ENCODE assay signal across 8 cellular contexts in the genomic region with DNA sequence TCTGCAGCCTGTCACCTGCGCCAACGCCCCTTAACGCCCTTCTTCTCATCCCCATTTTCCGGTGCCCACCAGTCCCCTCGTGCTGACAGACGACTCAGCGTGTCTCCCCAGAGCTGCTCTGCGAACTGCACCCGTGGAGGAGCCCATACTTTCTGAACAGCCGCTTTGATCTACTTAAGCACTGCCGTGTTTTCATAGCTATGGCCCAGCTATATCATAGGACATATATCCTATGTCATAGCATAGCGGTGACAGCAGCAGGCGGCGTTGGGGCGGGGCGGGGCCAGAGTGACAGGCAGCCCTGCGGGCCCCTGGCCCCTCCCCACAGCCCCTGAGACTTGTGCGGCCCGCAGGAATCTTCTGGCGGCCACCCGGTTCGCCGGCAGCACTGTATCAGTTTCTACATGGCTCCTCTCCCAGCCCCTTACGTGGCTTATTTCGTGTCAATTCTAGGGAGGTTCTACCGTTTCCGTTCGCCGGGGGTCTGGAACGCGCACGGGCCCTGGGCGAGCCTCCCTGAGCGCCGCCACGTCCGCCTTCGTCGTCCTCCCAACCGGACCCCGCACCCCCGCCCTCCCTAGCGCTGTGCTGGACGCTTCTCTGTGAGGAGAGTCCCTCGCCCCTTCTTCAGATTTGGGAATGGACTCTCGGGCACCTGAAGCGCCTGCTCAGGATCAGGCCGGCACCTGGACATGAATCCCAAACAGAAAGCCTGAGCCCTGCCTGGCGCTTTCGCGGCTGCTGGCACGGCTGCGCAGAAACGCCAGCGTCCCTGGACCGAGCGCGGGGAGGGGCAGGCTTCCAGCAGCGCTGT. TPM values are rescaled to one million over a fixed set of nuclear protein-coding genes. Genes with fewer than 3 reads are reported as not detected.
DNase-seq lines count a peak whose midpoint lies in the region; ATAC-seq, FAIRE-seq and TF ChIP-seq lines count a peak whose summit lies in the region.

No MANE protein-coding gene starts in this region.

- no peaks in the 10 kb centered on the region for H3K36me3 ChIP-seq in ACC112 (ENCODE audit: insufficient read depth, low read length)
- no peaks in the 10 kb centered on the region for H3K36me3 ChIP-seq in kidney (ENCODE audit: control insufficient read depth in 1 of 2, insufficient read depth in 2 of 2, low read length in 2 of 2)

- peaks cover 21% of the 10 kb centered on the region for H3K27me3 Mint-ChIP-seq in WTC11 (ENCODE audit: low read depth)

- DNase-seq in NCI-H2171 (lab: John Stamatoyannopoulos, UW) (peak; percentile 61), WTC11 (ENCODE audit: low spot score) (peak; percentile 74), cerebellar cortex (ENCODE audit: low spot score) (peak; percentile 81), kidney (peak; percentile 92)
- DNase-seq in stimulated activated CD4-positive, alpha-beta T cell treated with anti-CD3 and anti-CD28 coated beads, Interleukin-12 subunit alpha, Interleukin-12 subunit beta, amount 100 ng/mL, for 48 hours (ENCODE audit: low read depth in 2 of 3, low spot score in 1 of 3) = peak; percentile 60 to 77 (median 64)

- intact Hi-C loops in kidney (cut with DNase I) = no loop called here

- peak overlapping the region; percentile 34 to 73 for H3K9ac ChIP-seq in kidney (ENCODE audit: low read length in 2 of 2)

- H2AFZ ChIP-seq in ACC112 (ENCODE audit: low read length, unreplicated experiment) = peak overlapping the region; percentile 65

- H3K27me3 ChIP-seq in ACC112 (ENCODE audit: insufficient read depth, low read length) = no peaks in the 10 kb centered on the region

- TF ChIP-seq CTCF in WTC11 (IDR thresholded peaks at IDR 0.05) (no peak), kidney (IDR thresholded peaks at IDR 0.05; ENCODE audit: borderline replicate concordance, extremely low read depth, insufficient read depth) (no peak)

- no peak for FAIRE-seq in kidney (lab: Jason Lieb, UNC)

- no peak overlapping the region for H3K27ac Mint-ChIP-seq in WTC11

- POLR2A ChIA-PET in WTC11 (lab: Charles Lee) = interaction anchor here (1.0 kb wide), 1 partner anchor 49 kb away, joined by 3 read pairs; a partner anchor contains a TSS

- peak overlapping the region; percentile 79 for H3K4me3 ChIP-seq in ACC112 (ENCODE audit: low read depth, low read length)
- H3K4me3 ChIP-seq in kidney (ENCODE audit: low read length in 2 of 2) = peak overlapping the region; percentile 78 to 87

- no peaks in the 10 kb centered on the region for H3K79me2 ChIP-seq in ACC112 (ENCODE audit: control insufficient read depth, insufficient read depth, low read length, unreplicated experiment)

- H3K27ac ChIP-seq in ACC112 (ENCODE audit: low read depth, low read length) (peak overlapping the region; percentile 60), kidney (ENCODE audit: low read depth in 2 of 2, low read length in 2 of 2) (peak overlapping the region; percentile 61 to 87)

- H3K4me3 Mint-ChIP-seq in WTC11 = peak overlapping the region; percentile 79

- no peaks in the 10 kb centered on the region for H3K9me3 ChIP-seq in kidney (ENCODE audit: control insufficient read depth in 1 of 2, low read length in 2 of 2)

- no peaks in the 10 kb centered on the region for H3K36me3 Mint-ChIP-seq in WTC11

- H3K4me1 ChIP-seq in ACC112 (ENCODE audit: control insufficient read depth, insufficient read depth, low read length, unreplicated experiment) = peaks cover 15% of the 10 kb centered on the region
- peaks cover 5 to 11% of the 10 kb centered on the region in 2 donors for H3K4me1 ChIP-seq in kidney (ENCODE audit: control insufficient read depth in 1 of 2, insufficient read depth in 1 of 2, low read depth in 1 of 2, low read length in 2 of 2)

- ATAC-seq in GM18861 (IDR thresholded peaks at IDR 0.05; ENCODE audit: unreplicated experiment) (peak; percentile 66), HG03060 (IDR thresholded peaks at IDR 0.05; ENCODE audit: low read depth, unreplicated experiment) (peak; percentile 64), WTC11 (peak; percentile 92)

- H3K9me3 Mint-ChIP-seq in WTC11 = peaks cover 3% of the 10 kb centered on the region; the same call in 1 of the 2 replicates

- H3K4me1 Mint-ChIP-seq in WTC11 = peaks cover 29% of the 10 kb centered on the region

- CTCF ChIA-PET in WTC11 (lab: Charles Lee) = interaction anchor here (1.1 to 1.9 kb wide), 2 partner anchors 10 to 18 kb away, joined by 3 to 6 read pairs; no protein-coding TSS in a partner anchor

TF ChIP-seq in WTC11, 78 proteins besides CTCF, POLR2A, EP300 and RAD21:
- no peak for TF ChIP-seq GTF2I (CRISPR knock-in tag; conservative IDR thresholded peaks at IDR 0.05)
- TF ChIP-seq MXD4 (CRISPR knock-in tag; IDR thresholded peaks at IDR 0.05; ENCODE audit: borderline replicate concordance) = no peak
- TF ChIP-seq FOXP1 (CRISPR knock-in tag; IDR thresholded peaks at IDR 0.05; ENCODE audit: borderline replicate concordance) = 0 out of 2 replicates have a peak, but pooled peaks have one; percentile 26
- TF ChIP-seq, protein P1, sequence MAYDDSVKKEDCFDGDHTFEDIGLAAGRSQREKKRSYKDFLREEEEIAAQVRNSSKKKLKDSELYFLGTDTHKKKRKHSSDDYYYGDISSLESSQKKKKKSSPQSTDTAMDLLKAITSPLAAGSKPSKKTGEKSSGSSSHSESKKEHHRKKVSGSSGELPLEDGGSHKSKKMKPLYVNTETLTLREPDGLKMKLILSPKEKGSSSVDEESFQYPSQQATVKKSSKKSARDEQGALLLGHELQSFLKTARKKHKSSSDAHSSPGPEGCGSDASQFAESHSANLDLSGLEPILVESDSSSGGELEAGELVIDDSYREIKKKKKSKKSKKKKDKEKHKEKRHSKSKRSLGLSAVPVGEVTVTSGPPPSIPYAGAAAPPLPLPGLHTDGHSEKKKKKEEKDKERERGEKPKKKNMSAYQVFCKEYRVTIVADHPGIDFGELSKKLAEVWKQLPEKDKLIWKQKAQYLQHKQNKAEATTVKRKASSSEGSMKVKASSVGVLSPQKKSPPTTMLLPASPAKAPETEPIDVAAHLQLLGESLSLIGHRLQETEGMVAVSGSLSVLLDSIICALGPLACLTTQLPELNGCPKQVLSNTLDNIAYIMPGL (CRISPR knock-in tag; IDR thresholded peaks at IDR 0.05) = 0 out of 2 replicates have a peak, but pooled peaks have one; percentile 38
- no peak for TF ChIP-seq ZNF263 (CRISPR knock-in tag; IDR thresholded peaks at IDR 0.05; ENCODE audit: low read depth)

RNA-seq across cellular contexts. Expression of gene PTPN18, which starts 35.4 kb away (rescaled TPM):
- total RNA-seq in WTC11 (2021) = 15.7 to 21.8 TPM (median 21.0 TPM) in 3 replicates
- total RNA-seq in kidney = 89.2 TPM
- 34.8 TPM for polyA plus RNA-seq in kidney (ENCODE audit: insufficient read depth, low read depth, low replicate concordance)

RNA-seq across cellular contexts. Expression of gene IMP4, which starts 48.6 kb away (rescaled TPM):
- total RNA-seq in WTC11 (2021) = 80.4 to 89.2 TPM (median 85.2 TPM) in 3 replicates
- total RNA-seq in kidney = 60.1 TPM
- polyA plus RNA-seq in kidney (ENCODE audit: insufficient read depth, low read depth, low replicate concordance) = 59.7 TPM

Comparison
In these comparisons a context has a peak if more than half of its experiments do, and no peak if none do; other contexts are left out.
1. Peak in every context shown above with its lines: DNase-seq, ATAC-seq, H3K4me3 ChIP-seq and H3K27ac ChIP-seq.